10 cellular contexts compared by ENCODE assay signal in genomic region chr16:67391424-67392300, GRCh38. TPM values are rescaled to one million over a fixed set of nuclear protein-coding genes. Genes with fewer than 3 reads are reported as not detected.
DNase-seq lines count a peak whose midpoint lies in the region; ATAC-seq and TF ChIP-seq lines count a peak whose summit lies in the region.
"Had no signal": no experiment of that assay in that cellular context is flagged by ENCODE, and none has a peak within 500 bp of the region (broad histone marks: within the 10 kb centered on the region; RNA-seq: fewer than 3 reads in every experiment).

No MANE protein-coding gene starts in this region.

- H3K4me3 ChIP-seq in suprapubic skin (peak overlapping the region; percentile 52), A673 (ENCODE audit: low read depth, low read length, poor library complexity, severe bottlenecking) (no peak overlapping the region)

- H3K27ac ChIP-seq in suprapubic skin, result peak overlapping the region; percentile 75
- H3K27ac ChIP-seq in A673 (ENCODE audit: low read depth, low read length, poor library complexity, severe bottlenecking), result no peak overlapping the region

- H3K27me3 ChIP-seq in suprapubic skin, result no peaks in the 10 kb centered on the region
- peaks cover 8% of the 10 kb centered on the region for H3K27me3 ChIP-seq in A673 (replicated peaks; ENCODE audit: insufficient read depth, low read depth, low read length, poor library complexity)

- intact Hi-C loops in A673 (cut with micrococcal nuclease; ENCODE audit: unreplicated experiment), result no loop called here

- POLR2A ChIA-PET in A673 (lab: Charles Lee; ENCODE audit: low non-redundant PET), result no interaction called here

- 29% methylated on average over 10 of the region's 15 CpGs for WGBS in suprapubic skin

- no TSS peak for BruUV-seq in A673 (replicated peaks; lab: Mats Ljungman, UMichigan)

- TF ChIP-seq EP300 in suprapubic skin (IDR thresholded peaks at IDR 0.05), result no peak

- CTCF ChIA-PET in A673 (lab: Charles Lee), result no interaction called here

- H3K4me1 ChIP-seq in suprapubic skin (peaks cover 65% of the 10 kb centered on the region), A673 (ENCODE audit: insufficient read depth, low read length, poor library complexity, severe bottlenecking) (peaks cover 13% of the 10 kb centered on the region)

- H3K36me3 ChIP-seq in suprapubic skin, result no peaks in the 10 kb centered on the region
- no peaks in the 10 kb centered on the region for H3K36me3 ChIP-seq in A673 (ENCODE audit: insufficient read depth, low read length, poor library complexity, severe bottlenecking)

- no peaks in the 10 kb centered on the region for H3K9me3 ChIP-seq in suprapubic skin
- H3K9me3 ChIP-seq in A673 (ENCODE audit: low read depth, low read length, poor library complexity, severe bottlenecking), result no peaks in the 10 kb centered on the region

- TF ChIP-seq CTCF in suprapubic skin (IDR thresholded peaks at IDR 0.05), result no peak
- no peak for TF ChIP-seq CTCF in A673 (conservative IDR thresholded peaks at IDR 0.05; ENCODE audit: low read depth, low read length)

- TF ChIP-seq POLR2A in suprapubic skin (IDR thresholded peaks at IDR 0.05), result no peak

- DNase-seq in NCI-H345 (lab: John Stamatoyannopoulos, UW) (peak; percentile 32), NCI-H345 treated with DMSO at 0.1 percent for 48 hours (lab: John Stamatoyannopoulos, UW; ENCODE audit: unreplicated experiment) (no peak), anterior cingulate cortex (lab: John Stamatoyannopoulos, UW) (peak; percentile 30 to 99 (median 92)), medulla oblongata (ENCODE audit: extremely low spot score) (peak; percentile 97), suprapubic skin (ENCODE audit: low spot score in 2 of 2) (peak; percentile 79 to 81), T1000 (lab: John Stamatoyannopoulos, UW) (no peak), A673 (ENCODE audit: low spot score) (no peak)
- DNase-seq: SHP77 treated with DMSO at 0.1 percent for 48 hours had no signal

- no peak for ATAC-seq in GM21619 (IDR thresholded peaks at IDR 0.05; ENCODE audit: unreplicated experiment)

RNA-seq across cellular contexts. Expression of gene TPPP3, which starts 1.6 kb away (rescaled TPM):
- 100 to 1,000 TPM in 3 of 4 donors, 10 to 100 TPM in 1; 47.6 to 182 (median 121) TPM for total RNA-seq in suprapubic skin
- 0.28 and 0.31 TPM in 2 replicates for total RNA-seq in A673 (2021)
- total RNA-seq: B cell had no signal

RNA-seq across cellular contexts. Expression of gene ZDHHC1, which starts 24.6 kb away (rescaled TPM):
- total RNA-seq in suprapubic skin (10 to 100 TPM; 14.0 to 31.0 (median 23.8) TPM), A673 (2021) (5.3 and 6.8 TPM in 2 replicates)

RNA-seq across cellular contexts. Expression of gene HSD11B2, which starts 39.3 kb away (rescaled TPM):
- total RNA-seq in suprapubic skin, result 100 to 1,000 TPM in 1 of 4 donors, 10 to 100 TPM in 3; 45.6 to 164 (median 69.1) TPM
- total RNA-seq in A673 (2021), result 1.6 and 2.3 TPM in 2 replicates
- total RNA-seq: B cell had no signal

Comparison
In these comparisons a context has a peak if more than half of its experiments do, and no peak if none do; other contexts are left out.
1. DNase-seq: peak in NCI-H345 (single experiment), anterior cingulate cortex (58 of 58), medulla oblongata (single experiment) and suprapubic skin (2 of 2); none in NCI-H345 treated with DMSO at 0.1 percent for 48 hours (single experiment), T1000 (single experiment) and A673 (single experiment).
2. RNA of gene TPPP3, which starts 1.6 kb away (total RNA-seq): 47.6 to 182 TPM in suprapubic skin; 0.28 to 0.31 TPM in A673; every median in the first group is over 10 times any median in the second.
3. RNA of gene HSD11B2, which starts 39.3 kb away (total RNA-seq): 45.6 to 164 TPM in suprapubic skin; 1.6 to 2.3 TPM in A673; every median in the first group is over 10 times any median in the second.